ENCODE assay signal across 12 cellular contexts in genomic region chr11:86524603-86525352, GRCh38.
DNase-seq lines count a peak whose midpoint lies in the region; ATAC-seq and TF ChIP-seq lines count a peak whose summit lies in the region.
"Had no signal": no experiment of that assay in that cellular context is flagged by ENCODE, and none has a peak within 500 bp of the region (broad histone marks: within the 10 kb centered on the region; RNA-seq: fewer than 3 reads in every experiment).

No MANE protein-coding gene starts in this region.

- ATAC-seq in HG02938 (IDR thresholded peaks at IDR 0.05; ENCODE audit: unreplicated experiment), result no peak

- H3K9ac ChIP-seq in HUES64 (ENCODE audit: low read depth, low read length), result peak overlapping the region; percentile 12; the same call in 1 of the 2 replicates

- H3K9me3 ChIP-seq in HUES64 (ENCODE audit: insufficient read depth, low read depth, low read length), result peaks cover 14% of the 10 kb centered on the region
- H3K9me3 ChIP-seq in mesodermal cell (ENCODE audit: control insufficient read depth, low read length), result peaks cover 20% of the 10 kb centered on the region

- H3K4me1 ChIP-seq in HUES64 (ENCODE audit: insufficient read depth, low read length) (peaks cover under 1% of the 10 kb centered on the region; the same call in 1 of the 2 replicates), mesodermal cell (ENCODE audit: control insufficient read depth, insufficient read depth, low read length, poor library complexity, severe bottlenecking) (peaks cover 38% of the 10 kb centered on the region)

- WGBS in HUES64, result 96% methylated on average over 2 of the region's 2 CpGs
- 83% methylated on average over 1 of the region's 2 CpGs; no CpG with 5 or more reads in 1 of the 2 experiments for WGBS in mesodermal cell (ENCODE audit: insufficient coverage in 2 of 2), 2 experiments

- no TSS peak for BruUV-seq in MCF 10A (replicated peaks; lab: Mats Ljungman, UMichigan)

- H3K36me3 ChIP-seq in HUES64 (ENCODE audit: insufficient read depth, low read length), result no peaks in the 10 kb centered on the region
- peaks cover 3% of the 10 kb centered on the region for H3K36me3 ChIP-seq in mesodermal cell (ENCODE audit: control insufficient read depth, insufficient read depth, low read length)

- H3K27ac ChIP-seq in HUES64 (ENCODE audit: low read depth, low read length) (peak overlapping the region; percentile 50; the same call in 1 of the 2 replicates), mesodermal cell (ENCODE audit: low read depth, low read length, severe bottlenecking) (peak overlapping the region; percentile 98)

- intact Hi-C loops in MCF 10A (cut with micrococcal nuclease), result loop anchor here (2.0 to 5.0 kb wide), 2 partner anchors 42 to 64 kb away; no protein-coding TSS in a partner anchor

- H3K36me3 Mint-ChIP-seq in MCF 10A (ENCODE audit: insufficient read depth, unreplicated experiment), result no peaks in the 10 kb centered on the region
- no peaks in the 10 kb centered on the region for H3K36me3 Mint-ChIP-seq in activated CD4-positive, alpha-beta T cell treated with anti-CD3 and anti-CD28 coated beads, Interleukin-2, amount 10 ng/mL, durations not matched to agents 7 days and 5 days (ENCODE audit: low read depth)

- TF ChIP-seq CTCF in MCF 10A (IDR thresholded peaks at IDR 0.05; ENCODE audit: unreplicated experiment), result no peak

- no peaks in the 10 kb centered on the region for H3K27me3 ChIP-seq in HUES64 (ENCODE audit: insufficient read depth, low read length)

- H3K4me1 Mint-ChIP-seq in MCF 10A (ENCODE audit: insufficient read depth, unreplicated experiment), result peaks cover 23% of the 10 kb centered on the region
- peaks cover 4% of the 10 kb centered on the region for H3K4me1 Mint-ChIP-seq in activated CD4-positive, alpha-beta T cell treated with anti-CD3 and anti-CD28 coated beads, Interleukin-2, amount 10 ng/mL, durations not matched to agents 7 days and 5 days
- H3K4me1 Mint-ChIP-seq: activated B cell treated with CpG ODN at 0.5 μM for 24 hours; CD4-positive, CD25-positive, alpha-beta regulatory T cell had no signal

- DNase-seq in A172 (ENCODE audit: low spot score) (peak; percentile 80), MCF 10A (ENCODE audit: unreplicated experiment) (peak; percentile 49), NCI-H524 treated with DMSO at 0.1 percent for 48 hours (lab: John Stamatoyannopoulos, UW) (no peak), anterior cingulate cortex (lab: John Stamatoyannopoulos, UW) (no peak)
- no peak for DNase-seq in activated CD4-positive, alpha-beta T cell treated with anti-CD3 and anti-CD28 coated beads, Interleukin-2, amount 10 ng/mL, durations not matched to agents 7 days and 5 days
- DNase-seq: activated B cell treated with CpG ODN at 0.5 μM for 24 hours; CD4-positive, CD25-positive, alpha-beta regulatory T cell; mucosa of descending colon; NCI-H2029 had no signal

- H3K27ac Mint-ChIP-seq in MCF 10A (ENCODE audit: low read depth, unreplicated experiment), result peak overlapping the region; percentile 74
- H3K27ac Mint-ChIP-seq in activated CD4-positive, alpha-beta T cell treated with anti-CD3 and anti-CD28 coated beads, Interleukin-2, amount 10 ng/mL, durations not matched to agents 7 days and 5 days, result no peak overlapping the region
- H3K27ac Mint-ChIP-seq: activated B cell treated with CpG ODN at 0.5 μM for 24 hours; CD4-positive, CD25-positive, alpha-beta regulatory T cell had no signal

- no peaks in the 10 kb centered on the region for H3K27me3 Mint-ChIP-seq in MCF 10A (ENCODE audit: insufficient read depth, unreplicated experiment)
- H3K27me3 Mint-ChIP-seq in activated CD4-positive, alpha-beta T cell treated with anti-CD3 and anti-CD28 coated beads, Interleukin-2, amount 10 ng/mL, durations not matched to agents 7 days and 5 days, result no peaks in the 10 kb centered on the region
- H3K27me3 Mint-ChIP-seq: activated B cell treated with CpG ODN at 0.5 μM for 24 hours; CD4-positive, CD25-positive, alpha-beta regulatory T cell had no signal

- H3K4me3 ChIP-seq in HUES64 (ENCODE audit: low read length) (no peak overlapping the region), mesodermal cell (ENCODE audit: extremely low read depth, insufficient read depth, low read length, poor library complexity, severe bottlenecking) (no peak overlapping the region)
- H3K4me3 ChIP-seq: mucosa of descending colon had no signal

- no peak overlapping the region for H3K4me3 Mint-ChIP-seq in MCF 10A (ENCODE audit: unreplicated experiment)
- H3K4me3 Mint-ChIP-seq in activated CD4-positive, alpha-beta T cell treated with anti-CD3 and anti-CD28 coated beads, Interleukin-2, amount 10 ng/mL, durations not matched to agents 7 days and 5 days, result no peak overlapping the region
- H3K4me3 Mint-ChIP-seq: activated B cell treated with CpG ODN at 0.5 μM for 24 hours had no signal

- CTCF ChIA-PET in MCF 10A (lab: Yijun Ruan, JAX), result interaction anchor here (0.6 to 0.7 kb wide), 2 partner anchors 13 to 71 kb away, joined by 3 to 4 read pairs; no protein-coding TSS in a partner anchor
- CTCF ChIA-PET in activated CD4-positive, alpha-beta T cell treated with anti-CD3 and anti-CD28 coated beads, Interleukin-2, amount 10 ng/mL, durations not matched to agents 7 days and 5 days (lab: Charles Lee), result no interaction called here

- peaks cover 15% of the 10 kb centered on the region for H3K9me3 Mint-ChIP-seq in MCF 10A (ENCODE audit: unreplicated experiment)
- peaks cover 12% of the 10 kb centered on the region for H3K9me3 Mint-ChIP-seq in activated CD4-positive, alpha-beta T cell treated with anti-CD3 and anti-CD28 coated beads, Interleukin-2, amount 10 ng/mL, durations not matched to agents 7 days and 5 days

- POLR2A ChIA-PET in MCF 10A (lab: Yijun Ruan, JAX), result interaction anchor here (0.6 to 2.0 kb wide), 12 partner anchors 10 to 736 kb away, joined by 3 to 13 read pairs (median 4); partner anchors contain the start of gene EED
- POLR2A ChIA-PET in activated CD4-positive, alpha-beta T cell treated with anti-CD3 and anti-CD28 coated beads, Interleukin-2, amount 10 ng/mL, durations not matched to agents 7 days and 5 days (lab: Charles Lee), result no interaction called here

Comparison
In these comparisons a context has a peak if more than half of its experiments do, and no peak if none do; other contexts are left out.
1. DNase-seq: peak in A172 (single experiment) and MCF 10A (single experiment); none in NCI-H524 treated with DMSO at 0.1 percent for 48 hours (single experiment), anterior cingulate cortex (0 of 58) and activated CD4-positive, alpha-beta T cell treated with anti-CD3 and anti-CD28 coated beads, Interleukin-2, amount 10 ng/mL, durations not matched to agents 7 days and 5 days (single experiment).